15 cellular contexts compared by ENCODE assay signal in genomic region chr10:100829933-100830727, GRCh38.
DNase-seq lines count a peak whose midpoint lies in the region; ATAC-seq and TF ChIP-seq lines count a peak whose summit lies in the region.
"Had no signal": no experiment of that assay in that cellular context is flagged by ENCODE, and none has a peak within 500 bp of the region (broad histone marks: within the 10 kb centered on the region; RNA-seq: fewer than 3 reads in every experiment).

No MANE protein-coding gene starts in this region.

- no peak overlapping the region for H3K27ac Mint-ChIP-seq in CD4-positive, alpha-beta T cell
- no peak overlapping the region for H3K27ac Mint-ChIP-seq in HFFc6
- no peak overlapping the region for H3K27ac Mint-ChIP-seq in chondrocyte (ENCODE audit: unreplicated experiment)
- no peak overlapping the region for H3K27ac Mint-ChIP-seq in neural crest cell (ENCODE audit: unreplicated experiment)

- H3K36me3 Mint-ChIP-seq in CD4-positive, alpha-beta T cell (ENCODE audit: low read depth), result no peaks in the 10 kb centered on the region
- H3K36me3 Mint-ChIP-seq in HFFc6 (ENCODE audit: low read depth) (no peaks in the 10 kb centered on the region), chondrocyte (ENCODE audit: low read depth) (peaks cover 4% of the 10 kb centered on the region), neural crest cell (ENCODE audit: low read depth) (no peaks in the 10 kb centered on the region)

- POLR2A ChIA-PET in CD4-positive, alpha-beta T cell (lab: Charles Lee), result no interaction called here

- peaks cover 35% of the 10 kb centered on the region for H3K27me3 Mint-ChIP-seq in CD4-positive, alpha-beta T cell
- H3K27me3 Mint-ChIP-seq in HFFc6 (ENCODE audit: insufficient read depth) (peaks cover 72% of the 10 kb centered on the region), chondrocyte (ENCODE audit: low read depth) (peaks cover 69% of the 10 kb centered on the region), neural crest cell (ENCODE audit: low read depth) (peaks cover 42% of the 10 kb centered on the region)

- peak overlapping the region; percentile 88 for H3K4me3 Mint-ChIP-seq in CD4-positive, alpha-beta T cell
- peak overlapping the region; percentile 45; the same call in 1 of the 2 replicates for H3K4me3 Mint-ChIP-seq in HFFc6
- H3K4me3 Mint-ChIP-seq in chondrocyte (ENCODE audit: unreplicated experiment), result peak overlapping the region; percentile 38
- peak overlapping the region; percentile 13 for H3K4me3 Mint-ChIP-seq in neural crest cell

- no peaks in the 10 kb centered on the region for H3K36me3 ChIP-seq in MG63
- H3K36me3 ChIP-seq: BLaER1 had no signal

- no peak for ATAC-seq in CD4-positive, alpha-beta T cell (ENCODE audit: poor library complexity)
- ATAC-seq in GM19467 (IDR thresholded peaks at IDR 0.05; ENCODE audit: unreplicated experiment), result no peak

- H3K4me1 Mint-ChIP-seq in CD4-positive, alpha-beta T cell (ENCODE audit: low read depth), result peaks cover 42% of the 10 kb centered on the region
- H3K4me1 Mint-ChIP-seq in HFFc6 (ENCODE audit: low read depth) (peaks cover 15% of the 10 kb centered on the region), chondrocyte (ENCODE audit: low read depth) (peaks cover 22% of the 10 kb centered on the region), neural crest cell (peaks cover 19% of the 10 kb centered on the region)

- CTCF ChIA-PET in CD4-positive, alpha-beta T cell (lab: Charles Lee), result no interaction called here

- intact Hi-C loops in CD4-positive, alpha-beta T cell (cut with DNase I, micrococcal nuclease), result loop anchor here in 1 of 2 experiments (5.0 kb wide), 1 partner anchor 268 kb away; no protein-coding TSS in a partner anchor

- H3K9me3 ChIP-seq in CD4-positive, alpha-beta T cell (ENCODE audit: control insufficient read depth, low read length), result no peaks in the 10 kb centered on the region
- H3K9me3 ChIP-seq in MG63, result no peaks in the 10 kb centered on the region

- no peaks in the 10 kb centered on the region for H3K9me3 Mint-ChIP-seq in CD4-positive, alpha-beta T cell
- H3K9me3 Mint-ChIP-seq in HFFc6, result no peaks in the 10 kb centered on the region
- H3K9me3 Mint-ChIP-seq in chondrocyte (ENCODE audit: low read depth), result no peaks in the 10 kb centered on the region
- no peaks in the 10 kb centered on the region for H3K9me3 Mint-ChIP-seq in neural crest cell

- H3K27ac ChIP-seq in CD4-positive, alpha-beta T cell (ENCODE audit: low read depth, low read length), result no peak overlapping the region
- H3K27ac ChIP-seq: BLaER1 had no signal

- no peak overlapping the region for H3K4me3 ChIP-seq in MG63
- H3K4me3 ChIP-seq: BLaER1 had no signal

- no peak for TF ChIP-seq CTCF in CD4-positive, alpha-beta T cell (IDR thresholded peaks at IDR 0.05)
- TF ChIP-seq CTCF in HFFc6 (IDR thresholded peaks at IDR 0.05), result no peak
- no peak for TF ChIP-seq CTCF in chondrocyte (IDR thresholded peaks at IDR 0.05)
- no peak for TF ChIP-seq CTCF in neural crest cell (conservative IDR thresholded peaks at IDR 0.05)

- H3K27me3 ChIP-seq in CD4-positive, alpha-beta T cell (ENCODE audit: control insufficient read depth, insufficient read depth, low read length), result peaks cover 86% of the 10 kb centered on the region
- H3K27me3 ChIP-seq in MG63, result peaks cover 56% of the 10 kb centered on the region

- no peak for DNase-seq in CD4-positive, alpha-beta T cell
- DNase-seq in HFFc6 (no peak), chondrocyte (ENCODE audit: low spot score) (no peak), neural crest cell (ENCODE audit: low read depth, low spot score) (no peak), MG63 (no peak), RKO (ENCODE audit: low spot score) (no peak), hippocampal formation (lab: John Stamatoyannopoulos, UW) (no peak)
- DNase-seq: amniotic stem cell; NCI-H1092; NCI-H446; OCI-M1; right cardiac atrium; stimulated activated CD4-positive, alpha-beta T cell treated with anti-CD3 and anti-CD28 coated beads, Interleukin-4, amount 100 ng/mL, for 4 hours had no signal

Comparison
In these comparisons a context has a peak if more than half of its experiments do, and no peak if none do; other contexts are left out.
1. H3K4me3 Mint-ChIP-seq: peak in every context shown above with its lines; median percentile 88 in CD4-positive, alpha-beta T cell; 45 in HFFc6; 38 in chondrocyte; 13 in neural crest cell.